ENCODE assay signal across 16 cellular contexts in the genomic region with DNA sequence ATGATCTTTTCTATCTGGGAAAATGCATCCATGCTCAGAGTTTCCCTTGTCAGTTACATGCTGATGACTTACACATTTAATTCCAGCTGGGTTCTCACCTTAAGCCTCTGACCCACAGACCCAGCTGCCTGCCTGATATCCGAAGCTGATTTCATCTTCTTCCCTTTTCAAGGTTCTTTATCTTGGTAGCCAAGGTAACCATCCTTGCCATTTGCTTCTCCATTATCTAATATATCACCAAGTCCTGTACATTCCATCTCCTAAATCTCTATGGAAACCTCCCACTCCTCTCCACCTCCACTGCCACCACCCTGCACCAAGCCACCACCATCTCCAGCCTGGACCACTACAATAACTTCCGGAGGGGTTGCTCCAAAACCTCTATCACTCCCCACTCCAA.
"Had no signal": no experiment of that assay in that cellular context is flagged by ENCODE, and none has a peak within 500 bp of the region (broad histone marks: within the 10 kb centered on the region; RNA-seq: fewer than 3 reads in every experiment).

No MANE protein-coding gene starts in this region.

- H3K4me1 ChIP-seq: colonic mucosa, gastrocnemius medialis, left lung had no signal

- ATAC-seq: gastrocnemius medialis; left lung; stimulated activated naive CD8-positive, alpha-beta T cell treated with anti-CD3 and anti-CD28 coated beads, Interleukin-15, Interleukin-2, amounts not matched to agents 100 U/mL and 50 U/mL, for 24 hours had no signal

- H3K27me3 ChIP-seq: colonic mucosa, gastrocnemius medialis, left lung, neutrophil had no signal

- H3K36me3 Mint-ChIP-seq: activated CD4-positive, alpha-beta memory T cell treated with anti-CD3 and anti-CD28 coated beads for 36 hours had no signal

- H3K9me3 ChIP-seq: colonic mucosa, gastrocnemius medialis, left lung, neutrophil, thoracic aorta had no signal

- H3K4me3 Mint-ChIP-seq: activated CD4-positive, alpha-beta memory T cell treated with anti-CD3 and anti-CD28 coated beads for 36 hours; activated naive CD8-positive, alpha-beta T cell had no signal

- H3K4me3 ChIP-seq: colonic mucosa, gastrocnemius medialis, left lung, thoracic aorta had no signal

- DNase-seq: activated CD4-positive, alpha-beta memory T cell treated with anti-CD3 and anti-CD28 coated beads for 36 hours; activated CD4-positive, alpha-beta T cell treated with anti-CD3 and anti-CD28 coated beads for 1 hour; activated gamma-delta T cell; activated T-cell treated with anti-CD3 and anti-CD28 coated beads, Interleukin-2, amount 50 U/mL, for 48 hours; colonic mucosa; effector CD4-positive, alpha-beta T cell; gastrocnemius medialis; left lung; posterior cingulate gyrus; right cardiac atrium; small intestine; stimulated activated CD4-positive, alpha-beta T cell treated with anti-CD3 and anti-CD28 coated beads, Interleukin-1b, Interleukin-23, amount 100 ng/mL, for 48 hours; stimulated activated naive CD8-positive, alpha-beta T cell treated with anti-CD3 and anti-CD28 coated beads, Interleukin-15, Interleukin-2, amounts not matched to agents 100 U/mL and 50 U/mL, for 24 hours had no signal

- H3K27ac ChIP-seq: colonic mucosa, gastrocnemius medialis, left lung, neutrophil, thoracic aorta had no signal

- H3K27ac Mint-ChIP-seq: activated CD4-positive, alpha-beta memory T cell treated with anti-CD3 and anti-CD28 coated beads for 36 hours; activated naive CD8-positive, alpha-beta T cell had no signal

- H3K36me3 ChIP-seq: colonic mucosa, gastrocnemius medialis, left lung, neutrophil, thoracic aorta had no signal

- H3K9me3 Mint-ChIP-seq: activated CD4-positive, alpha-beta memory T cell treated with anti-CD3 and anti-CD28 coated beads for 36 hours had no signal
